ENCODE assay signal across 13 cellular contexts in the genomic region with DNA sequence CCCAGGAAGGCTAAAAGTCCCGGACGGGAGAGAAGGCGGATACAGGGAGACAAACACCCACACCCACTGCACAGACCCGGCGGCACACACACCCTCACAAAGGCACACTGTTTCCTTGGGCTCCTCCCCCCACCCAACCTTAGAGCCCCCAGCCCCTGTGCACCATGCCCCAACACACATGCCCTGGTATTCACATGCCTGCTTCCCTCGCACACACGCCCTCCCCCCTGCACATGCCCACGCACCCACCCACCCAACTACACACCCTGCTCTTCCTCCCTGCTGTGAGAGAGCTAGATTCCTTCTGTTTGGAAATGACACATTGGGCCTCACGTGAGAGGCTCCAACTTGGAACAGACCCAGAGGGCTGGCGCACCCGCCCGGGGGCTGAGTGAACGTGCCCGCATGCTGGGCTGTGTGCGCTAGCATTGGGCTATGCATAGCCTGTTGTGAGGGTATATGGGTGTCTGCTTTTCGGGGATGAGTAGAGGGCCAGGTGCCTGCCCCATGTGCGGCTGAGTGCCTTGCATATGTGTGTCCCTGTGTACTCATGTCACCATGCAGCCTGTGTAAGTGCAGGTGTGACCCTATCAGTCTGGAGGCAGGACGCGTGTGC. TPM values are rescaled to one million over a fixed set of nuclear protein-coding genes. Genes with fewer than 3 reads are reported as not detected.
DNase-seq lines count a peak whose midpoint lies in the region; ATAC-seq and TF ChIP-seq lines count a peak whose summit lies in the region.
"Had no signal": no experiment of that assay in that cellular context is flagged by ENCODE, and none has a peak within 500 bp of the region (broad histone marks: within the 10 kb centered on the region; RNA-seq: fewer than 3 reads in every experiment).

No MANE protein-coding gene starts in this region.

- H3K79me1 ChIP-seq in IMR-90 (ENCODE audit: low read depth in 1 of 2, low read length in 2 of 2): no peaks in the 10 kb centered on the region

- H3K4ac ChIP-seq in IMR-90 (ENCODE audit: low read depth, low read length): no peak overlapping the region

- in situ Hi-C loops in IMR-90 (cut with MboI; ENCODE audit: low sequenced_read_pairs): no loop called here

- intact Hi-C loops in IMR-90 (cut with micrococcal nuclease): no loop called here
- intact Hi-C loops in adrenal gland (cut with DNase I): no loop called here
- intact Hi-C loops in ascending aorta (cut with DNase I): no loop called here

- no peak overlapping the region for H3K23ac ChIP-seq in IMR-90 (ENCODE audit: low read depth, low read length)

- no peaks in the 10 kb centered on the region for H3K9me1 ChIP-seq in IMR-90 (ENCODE audit: insufficient read depth, low read length)

- TF ChIP-seq RAD21 in IMR-90 (IDR thresholded peaks at IDR 0.05; ENCODE audit: low read length): no peak

- no peak overlapping the region for H3K18ac ChIP-seq in IMR-90 (ENCODE audit: low read depth, low read length)

- BruUV-seq in IMR-90 (replicated peaks; lab: Mats Ljungman, UMichigan): no TSS peak

- H3K27me3 ChIP-seq in IMR-90 (ENCODE audit: control insufficient read depth, insufficient read depth, low read length) (peaks cover 87% of the 10 kb centered on the region), mucosa of stomach (ENCODE audit: control insufficient read depth, insufficient read depth, low read length) (peaks cover 56% of the 10 kb centered on the region), adrenal gland (peaks cover 40% of the 10 kb centered on the region), ascending aorta (peaks cover 30% of the 10 kb centered on the region)

- no peaks in the 10 kb centered on the region for H3K36me3 Mint-ChIP-seq in brain

- DNase-seq in AG10803 (ENCODE audit: low read depth) (peak; percentile 16), IMR-90 (peak; percentile 17), NOMO-1 treated with DMSO at 0.1 percent for 48 hours (lab: John Stamatoyannopoulos, UW; ENCODE audit: unreplicated experiment) (no peak), adrenal gland (no peak), ascending aorta (ENCODE audit: low spot score in 2 of 2) (no peak)
- DNase-seq: activated naive CD4-positive, alpha-beta T cell; erythroblast; NCI-H1048 had no signal

- no peak overlapping the region for H2BK120ac ChIP-seq in IMR-90 (ENCODE audit: low read depth, low read length)

- TF ChIP-seq CTCF in AG10803 (conservative IDR thresholded peaks at IDR 0.05; ENCODE audit: low read length) (no peak), IMR-90 (conservative IDR thresholded peaks at IDR 0.05; ENCODE audit: low read depth, low read length) (no peak), brain (conservative IDR thresholded peaks at IDR 0.05) (no peak), adrenal gland (IDR thresholded peaks at IDR 0.05) (no peak), ascending aorta (IDR thresholded peaks at IDR 0.05) (no peak)

- no peaks in the 10 kb centered on the region for H3K36me3 ChIP-seq in IMR-90 (ENCODE audit: control insufficient read depth, insufficient read depth, low read length)
- H3K36me3 ChIP-seq in mucosa of stomach (ENCODE audit: control insufficient read depth, insufficient read depth, low read length): no peaks in the 10 kb centered on the region
- no peaks in the 10 kb centered on the region for H3K36me3 ChIP-seq in adrenal gland (replicated peaks in 1 of 2)
- no peaks in the 10 kb centered on the region for H3K36me3 ChIP-seq in ascending aorta

- 43% methylated on average over 4 of the region's 19 CpGs; no CpG with 5 or more reads in 1 of the 2 experiments for WGBS in IMR-90 (ENCODE audit: extremely low coverage in 2 of 2, insufficient read length in 1 of 2), 2 experiments
- WGBS in adrenal gland, 4 donors: 33 to 43% (median 40%) methylated on average over 13 to 19 of the region's 19 CpGs

- no peak overlapping the region for H4K8ac ChIP-seq in IMR-90 (ENCODE audit: low read depth in 2 of 2, low read length in 2 of 2)

- H3K56ac ChIP-seq in IMR-90 (ENCODE audit: extremely low read depth, insufficient read depth, low read length): no peak overlapping the region

- H3K4me1 Mint-ChIP-seq in brain: peaks cover 71% of the 10 kb centered on the region

- H3K27ac ChIP-seq in IMR-90 (ENCODE audit: insufficient read depth, low read length) (no peak overlapping the region), adrenal gland (no peak overlapping the region), ascending aorta (no peak overlapping the region)

- no peaks in the 10 kb centered on the region for H4K20me1 ChIP-seq in IMR-90 (ENCODE audit: insufficient read depth, low read length)

- H3K27me3 Mint-ChIP-seq in brain: peaks cover 45% of the 10 kb centered on the region

- H3K9ac ChIP-seq in IMR-90 (ENCODE audit: low read depth, low read length) (no peak overlapping the region), mucosa of stomach (ENCODE audit: low read length) (peak overlapping the region; percentile 47)

- H3K4me3 Mint-ChIP-seq in brain: peak overlapping the region in 4 of 5 experiments; percentile 59 to 84 (median 72)

- H3K14ac ChIP-seq in IMR-90 (replicated peaks; ENCODE audit: low read depth, low read length): no peak overlapping the region

- H3K27ac Mint-ChIP-seq in brain: peak overlapping the region in 4 of 5 experiments; percentile 57 to 100 (median 94)

- H2BK20ac ChIP-seq in IMR-90 (ENCODE audit: low read depth, low read length): no peak overlapping the region

- H3K9me3 Mint-ChIP-seq in brain: peaks cover 0 to 5% (median 0%) of the 10 kb centered on the region in 5 experiments

- H4K5ac ChIP-seq in IMR-90 (ENCODE audit: low read depth, low read length): no peak overlapping the region

- H2BK15ac ChIP-seq in IMR-90 (ENCODE audit: low read depth, low read length): no peak overlapping the region

- peak overlapping the region; percentile 53 for H2AFZ ChIP-seq in IMR-90 (replicated peaks; ENCODE audit: low read length, poor library complexity)

- TF ChIP-seq POLR2A in IMR-90 (IDR thresholded peaks at IDR 0.05; ENCODE audit: low read depth, low read length) (no peak), adrenal gland (IDR thresholded peaks at IDR 0.05) (no peak)

- POLR2A ChIA-PET in IMR-90 (lab: Charles Lee; ENCODE audit: unreplicated experiment): no interaction called here

- peak; percentile 44 for ATAC-seq in IMR-90 (ENCODE audit: low read depth)
- ATAC-seq in GM21619 (IDR thresholded peaks at IDR 0.05; ENCODE audit: unreplicated experiment): no peak

- no peak overlapping the region for H2BK5ac ChIP-seq in IMR-90 (ENCODE audit: low read depth, low read length, poor library complexity, severe bottlenecking)

- no peak overlapping the region; the same call in 1 of the 2 replicates for H3K4me2 ChIP-seq in IMR-90 (ENCODE audit: low read depth, low read length)

- CTCF ChIA-PET in IMR-90 (lab: Yijun Ruan, JAX): interaction anchor here (0.6 kb wide), 1 partner anchor 13 kb away, joined by 3 read pairs; no protein-coding TSS in a partner anchor

- dilution Hi-C loops in IMR-90 (cut with HindIII; ENCODE audit: low sequenced_read_pairs, unreplicated experiment): no loop called here

- H3K4me1 ChIP-seq in IMR-90 (ENCODE audit: control insufficient read depth, insufficient read depth, low read length) (peaks cover 8% of the 10 kb centered on the region; the same call in 1 of the 2 replicates), mucosa of stomach (ENCODE audit: control insufficient read depth, insufficient read depth, low read length) (peaks cover 34% of the 10 kb centered on the region), adrenal gland (replicated peaks in 1 of 2) (peaks cover 13 to 18% of the 10 kb centered on the region in 2 donors), ascending aorta (peaks cover 4 to 9% of the 10 kb centered on the region in 2 donors)

- no peak overlapping the region for H2AK5ac ChIP-seq in IMR-90 (ENCODE audit: low read depth, low read length)

- no peak overlapping the region for H2AK9ac ChIP-seq in IMR-90 (replicated peaks; ENCODE audit: low read depth, low read length, poor library complexity)

- H3K4me3 ChIP-seq in AG10803 (ENCODE audit: low read length) (no peak overlapping the region), IMR-90 (ENCODE audit: insufficient read depth, low read depth, low read length) (no peak overlapping the region), mucosa of stomach (ENCODE audit: low read length) (no peak overlapping the region), adrenal gland (no peak overlapping the region), ascending aorta (peak overlapping the region in 1 of 2 donors; percentile 20)

- H3K9me3 ChIP-seq in IMR-90 (ENCODE audit: control insufficient read depth, insufficient read depth, low read length) (no peaks in the 10 kb centered on the region; the same call in 1 of the 2 replicates), mucosa of stomach (ENCODE audit: control insufficient read depth, low read length) (no peaks in the 10 kb centered on the region), adrenal gland (replicated peaks in 1 of 3) (no peaks in the 10 kb centered on the region), ascending aorta (no peaks in the 10 kb centered on the region)

- no peak overlapping the region for H4K91ac ChIP-seq in IMR-90 (ENCODE audit: insufficient read depth, low read depth, low read length)

TF ChIP-seq in IMR-90, 13 proteins besides CTCF, POLR2A, EP300 and RAD21 (continues in another document):
- TF ChIP-seq, protein P1, sequence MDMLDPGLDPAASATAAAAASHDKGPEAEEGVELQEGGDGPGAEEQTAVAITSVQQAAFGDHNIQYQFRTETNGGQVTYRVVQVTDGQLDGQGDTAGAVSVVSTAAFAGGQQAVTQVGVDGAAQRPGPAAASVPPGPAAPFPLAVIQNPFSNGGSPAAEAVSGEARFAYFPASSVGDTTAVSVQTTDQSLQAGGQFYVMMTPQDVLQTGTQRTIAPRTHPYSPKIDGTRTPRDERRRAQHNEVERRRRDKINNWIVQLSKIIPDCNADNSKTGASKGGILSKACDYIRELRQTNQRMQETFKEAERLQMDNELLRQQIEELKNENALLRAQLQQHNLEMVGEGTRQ (IDR thresholded peaks at IDR 0.05; ENCODE audit: low read depth, low read length): peak; percentile 27; the same call in 1 of the 2 replicates

RNA-seq across cellular contexts. Expression of gene CHRM1, which starts 0.5 kb away (rescaled TPM):
- total RNA-seq in IMR-90 (2012; rRNA removed) (not detected in 2 replicates), adrenal gland (1 to 10 TPM in 2 of 8 donors, under 1 TPM in 1, not detected in 5; 0.94 to 3.0 (median 2.8) TPM), ascending aorta (not detected)
- polyA plus RNA-seq in IMR-90 (2012; rRNA removed) (not detected in 2 replicates), brain (ENCODE audit: insufficient read depth, low read depth, low replicate concordance) (18.8 TPM), adrenal gland (1 to 10 TPM; 1.4 to 3.8 (median 1.8) TPM)
- polyA plus RNA-seq in IMR-90 (2012; cell fraction: cytosol; rRNA removed): not detected in 2 replicates
- not detected in 2 replicates for polyA plus RNA-seq in IMR-90 (2012; cell fraction: nucleus; rRNA removed; ENCODE audit: low replicate concordance)
- total RNA-seq: mononuclear cell; T-helper 1 cell treated with Interleukin-12 subunit alpha and Interleukin-12 subunit beta and Interleukin-4 antibody, amounts not matched to agents 30 ng/mL and 1 ng/mL, for 36 hours had no signal

RNA-seq across cellular contexts. Expression of gene SLC3A2, which starts 41.0 kb away (rescaled TPM):
- total RNA-seq in IMR-90 (2012; rRNA removed) (114 and 140 TPM in 2 replicates), adrenal gland (100 to 1,000 TPM; 103 to 398 (median 164) TPM), ascending aorta (143 TPM)
- polyA plus RNA-seq in IMR-90 (2012; rRNA removed) (239 TPM in 2 replicates), brain (ENCODE audit: insufficient read depth, low read depth, low replicate concordance) (175 TPM), adrenal gland (100 to 1,000 TPM; 123 to 221 (median 155) TPM)
- 251 and 299 TPM in 2 replicates for polyA plus RNA-seq in IMR-90 (2012; cell fraction: cytosol; rRNA removed)
- polyA plus RNA-seq in IMR-90 (2012; cell fraction: nucleus; rRNA removed; ENCODE audit: low replicate concordance): 340 and 413 TPM in 2 replicates

Comparison
In these comparisons a context has a peak if more than half of its experiments do, and no peak if none do; other contexts are left out.
1. DNase-seq: peak in AG10803 (single experiment) and IMR-90 (single experiment); none in NOMO-1 treated with DMSO at 0.1 percent for 48 hours (single experiment), adrenal gland (0 of 7) and ascending aorta (0 of 2).